ENCODE assay signal across 4 cellular contexts in genomic region chrX:129742759-129743152, GRCh38. TPM values are rescaled to one million over a fixed set of nuclear protein-coding genes. Genes with fewer than 3 reads are reported as not detected.
"Had no signal": no experiment of that assay in that cellular context is flagged by ENCODE, and none has a peak within 500 bp of the region (broad histone marks: within the 10 kb centered on the region; RNA-seq: fewer than 3 reads in every experiment).

No MANE protein-coding gene starts in this region.

RNA-seq across cellular contexts. Expression of gene XPNPEP2, which starts 4.0 kb away (rescaled TPM):
- total RNA-seq: cardiac muscle cell, glomerular endothelial cell had no signal
- polyA plus RNA-seq: cardiac muscle cell had no signal

RNA-seq across cellular contexts. Expression of gene SASH3, which starts 37.0 kb away (rescaled TPM):
- total RNA-seq: cardiac muscle cell, endodermal cell, glomerular endothelial cell, osteocyte had no signal
